8 cellular contexts compared by ENCODE assay signal in the genomic region with DNA sequence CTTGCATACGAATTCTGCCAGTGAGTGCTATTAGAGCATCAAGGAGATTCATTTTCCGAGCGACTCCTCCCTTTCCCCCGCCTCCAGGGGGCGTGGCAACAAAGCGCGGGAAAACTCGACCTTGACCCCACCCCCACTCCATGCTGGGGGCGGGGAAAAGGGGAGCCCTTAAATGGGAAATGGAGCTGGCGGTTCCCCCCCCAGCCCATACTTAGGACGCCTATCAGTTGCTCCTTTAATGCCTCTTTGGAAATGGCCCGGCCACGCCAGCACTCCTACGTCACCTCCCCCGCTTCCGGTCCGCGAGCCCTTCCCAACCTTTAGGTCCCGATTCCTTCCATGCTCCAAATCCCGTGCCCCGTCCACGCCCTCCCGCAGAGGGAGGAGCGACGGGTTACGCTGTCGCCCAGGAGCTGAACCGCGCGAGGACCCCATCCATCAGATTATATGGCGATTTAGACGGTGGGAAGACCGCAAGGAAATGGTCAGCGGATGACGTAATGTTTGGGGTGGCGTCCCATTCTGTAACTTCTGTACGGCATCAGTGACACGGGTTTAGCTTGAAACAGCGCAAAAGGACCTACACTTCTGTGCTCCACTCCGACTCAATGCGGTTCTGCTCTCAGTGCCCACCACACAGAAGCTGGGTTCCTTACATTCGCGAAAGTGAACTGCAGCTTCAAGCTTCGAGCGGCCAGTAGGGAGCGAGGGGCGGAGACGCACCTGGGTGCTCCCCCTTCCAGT. TPM values are rescaled to one million over a fixed set of nuclear protein-coding genes. Genes with fewer than 3 reads are reported as not detected.
DNase-seq lines count a peak whose midpoint lies in the region; ATAC-seq, FAIRE-seq and TF ChIP-seq lines count a peak whose summit lies in the region.

No MANE protein-coding gene starts in this region.

- H3K9me3 Mint-ChIP-seq in activated naive CD8-positive, alpha-beta T cell treated with anti-CD3 and anti-CD28 coated beads, Interleukin-2, amount 50 U/mL, for 24 hours = no peaks in the 10 kb centered on the region

- H3K4me3 ChIP-seq in SU-DHL-6 (ENCODE audit: insufficient read depth, low read length, poor library complexity, severe bottlenecking) = peak overlapping the region; percentile 78
- peak overlapping the region; percentile 36 to 92 (median 70) for H3K4me3 ChIP-seq in pancreas
- peak overlapping the region; percentile 70 to 87 for H3K4me3 ChIP-seq in tibial artery

- H3K27me3 ChIP-seq in SU-DHL-6 (ENCODE audit: low read length) (no peaks in the 10 kb centered on the region), pancreas (no peaks in the 10 kb centered on the region), tibial artery (no peaks in the 10 kb centered on the region)

- DNase-seq in GM10266 (ENCODE audit: extremely low spot score) = peak; percentile 89
- peak; percentile 99 to 100 (median 99) for DNase-seq in NCI-H1417 (lab: John Stamatoyannopoulos, UW)
- peak; percentile 98 for DNase-seq in activated naive CD8-positive, alpha-beta T cell treated with anti-CD3 and anti-CD28 coated beads, Interleukin-2, amount 50 U/mL, for 24 hours
- peak; percentile 98 for DNase-seq in Right ventricle myocardium superior
- peak; percentile 94 to 97 (median 96) for DNase-seq in pancreas
- peak; percentile 96 to 99 for DNase-seq in tibial artery

- H3K36me3 ChIP-seq in SU-DHL-6 (ENCODE audit: low read length) (no peaks in the 10 kb centered on the region), pancreas (peaks cover 0 to 14% (median 3%) of the 10 kb centered on the region in 3 donors), tibial artery (peaks cover 4 to 18% (median 9%) of the 10 kb centered on the region in 3 donors)

- H3K27ac ChIP-seq in SU-DHL-6 (ENCODE audit: low read depth, low read length) = peak overlapping the region; percentile 94
- H3K27ac ChIP-seq in pancreas = peak overlapping the region; percentile 97 to 99 (median 98)
- peak overlapping the region; percentile 96 for H3K27ac ChIP-seq in tibial artery

- H3K9me3 ChIP-seq in SU-DHL-6 (ENCODE audit: insufficient read depth, low read length) = no peaks in the 10 kb centered on the region
- H3K9me3 ChIP-seq in pancreas = no peaks in the 10 kb centered on the region
- H3K9me3 ChIP-seq in tibial artery = no peaks in the 10 kb centered on the region

- H3K79me2 ChIP-seq in SU-DHL-6 (ENCODE audit: insufficient read depth, low read length) = peaks cover 27% of the 10 kb centered on the region

- H3K4me3 Mint-ChIP-seq in activated naive CD8-positive, alpha-beta T cell treated with anti-CD3 and anti-CD28 coated beads, Interleukin-2, amount 50 U/mL, for 24 hours = peak overlapping the region; percentile 97

- H3K4me1 ChIP-seq in pancreas = peaks cover 0 to 4% (median 2%) of the 10 kb centered on the region in 3 donors
- H3K4me1 ChIP-seq in tibial artery = peaks cover 0 to 20% (median 19%) of the 10 kb centered on the region in 4 donors

- no peaks in the 10 kb centered on the region for H3K9me2 ChIP-seq in SU-DHL-6 (replicated peaks; ENCODE audit: insufficient read depth, low read length)

- H3K27ac Mint-ChIP-seq in activated naive CD8-positive, alpha-beta T cell treated with anti-CD3 and anti-CD28 coated beads, Interleukin-2, amount 50 U/mL, for 24 hours = peak overlapping the region; percentile 99

- peak; percentile 69 for FAIRE-seq in pancreas (lab: Jason Lieb, UNC)

- H3K4me2 ChIP-seq in SU-DHL-6 (ENCODE audit: low read depth, low read length, poor library complexity, severe bottlenecking) = peak overlapping the region; percentile 69

- H3F3A ChIP-seq in SU-DHL-6 (ENCODE audit: insufficient read depth) = peaks cover 8% of the 10 kb centered on the region

- 0 to 1% methylated on average over 43 to 48 of the region's 48 CpGs for WGBS in pancreas, 2 donors

- ATAC-seq in HG02759 (IDR thresholded peaks at IDR 0.05; ENCODE audit: unreplicated experiment) (peak; percentile 37), Right ventricle myocardium superior (ENCODE audit: poor library complexity) (peak; percentile 86), pancreas (peak; percentile 74 to 83 (median 78))
- peak; percentile 26 for ATAC-seq in activated naive CD8-positive, alpha-beta T cell treated with anti-CD3 and anti-CD28 coated beads, Interleukin-2, amount 50 U/mL, for 24 hours

- no peaks in the 10 kb centered on the region for H3K27me3 Mint-ChIP-seq in activated naive CD8-positive, alpha-beta T cell treated with anti-CD3 and anti-CD28 coated beads, Interleukin-2, amount 50 U/mL, for 24 hours

- intact Hi-C loops in Right ventricle myocardium superior (cut with DNase I) = no loop called here
- intact Hi-C loops in pancreas (cut with DNase I) = no loop called here
- intact Hi-C loops in tibial artery (cut with DNase I; ENCODE audit: low total_unique reads) = no loop called here

- peak overlapping the region; percentile 74 for H3K9ac ChIP-seq in SU-DHL-6 (ENCODE audit: low read length)

- peaks cover 58% of the 10 kb centered on the region for H3K4me1 Mint-ChIP-seq in activated naive CD8-positive, alpha-beta T cell treated with anti-CD3 and anti-CD28 coated beads, Interleukin-2, amount 50 U/mL, for 24 hours

- H3K36me3 Mint-ChIP-seq in activated naive CD8-positive, alpha-beta T cell treated with anti-CD3 and anti-CD28 coated beads, Interleukin-2, amount 50 U/mL, for 24 hours (ENCODE audit: low read depth) = peaks cover 4% of the 10 kb centered on the region

- peak overlapping the region; percentile 72 for H2AFZ ChIP-seq in SU-DHL-6 (ENCODE audit: low read depth, low read length, severe bottlenecking)

- H4K20me1 ChIP-seq in SU-DHL-6 (ENCODE audit: low read depth, low read length) = no peaks in the 10 kb centered on the region

- TF ChIP-seq CTCF in GM10266 (IDR thresholded peaks at IDR 0.05; ENCODE audit: control insufficient read depth, insufficient read depth, low read depth, missing control alignments) (peak; percentile 17), SU-DHL-6 (IDR thresholded peaks at IDR 0.05; ENCODE audit: insufficient read depth, low read length, poor library complexity, severe bottlenecking) (no peak), pancreas (IDR thresholded peaks at IDR 0.05) (peak in 2 of 4 donors; percentile 13), tibial artery (IDR thresholded peaks at IDR 0.05) (peak; percentile 23 to 31)

RNA-seq across cellular contexts. Expression of gene ZNF687, which starts 0.7 kb away (rescaled TPM):
- total RNA-seq in Right ventricle myocardium superior (12.4 TPM), pancreas (10 to 100 TPM; 14.8 to 23.4 (median 17.2) TPM)
- 10 to 100 TPM in 1 of 2 donors, 1 to 10 TPM in 1; 9.8 to 14.3 TPM for polyA plus RNA-seq in pancreas

RNA-seq across cellular contexts. Expression of gene PSMD4, which starts 26.9 kb away (rescaled TPM):
- total RNA-seq in Right ventricle myocardium superior = 138 TPM
- 10 to 100 TPM; 53.7 to 83.6 (median 74.9) TPM for total RNA-seq in pancreas
- polyA plus RNA-seq in pancreas = 100 to 1,000 TPM in 1 of 2 donors, 10 to 100 TPM in 1; 95.0 to 104 TPM

RNA-seq across cellular contexts. Expression of gene PI4KB, which starts 45.8 kb away (rescaled TPM):
- total RNA-seq in Right ventricle myocardium superior (41.0 TPM), pancreas (10 to 100 TPM; 20.0 to 36.5 (median 24.1) TPM)
- polyA plus RNA-seq in pancreas = 10 to 100 TPM; 33.3 to 44.2 TPM

Comparison
In these comparisons a context has a peak if more than half of its experiments do, and no peak if none do; other contexts are left out.
1. Peak in every context shown above with its lines: DNase-seq, ATAC-seq, H3K4me3 ChIP-seq and H3K27ac ChIP-seq.
2. ATAC-seq: peak in every context shown above with its lines; median percentile 86 in Right ventricle myocardium superior; 78 in pancreas; 37 in HG02759; 26 in activated naive CD8-positive, alpha-beta T cell treated with anti-CD3 and anti-CD28 coated beads, Interleukin-2, amount 50 U/mL, for 24 hours.